Comparison of ENCODE assay signal across 17 cellular contexts in the genomic region with DNA sequence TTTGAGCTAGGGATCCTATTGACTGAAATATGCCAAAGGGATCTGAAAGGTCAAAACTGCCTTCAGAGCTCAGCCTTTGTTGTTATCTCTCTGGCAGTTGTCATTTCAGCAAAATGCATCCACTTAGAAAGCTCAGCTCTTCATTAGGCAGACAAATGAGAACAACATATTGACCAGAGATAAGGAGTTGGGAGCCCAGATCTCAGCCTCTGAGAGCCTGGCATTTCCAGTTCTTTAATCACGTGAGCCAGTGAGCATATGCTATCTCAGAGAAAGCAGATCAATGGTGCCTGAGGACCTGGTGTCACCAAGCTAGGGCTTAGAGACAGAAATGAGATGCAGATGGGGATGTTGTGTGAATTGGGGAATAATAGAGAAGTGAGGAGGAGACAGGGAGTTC.
A peak's percentile ranks its signal among the peaks of the same experiment; 100 is the strongest.
DNase-seq lines count a peak whose midpoint lies in the region; ATAC-seq lines count a peak whose summit lies in the region.
"Had no signal": no experiment of that assay in that cellular context is flagged by ENCODE, and none has a peak within 500 bp of the region (broad histone marks: within the 10 kb centered on the region; RNA-seq: fewer than 3 reads in every experiment).

No MANE protein-coding gene starts in this region.

- no peak for ATAC-seq in natural killer cell treated with Interleukin-12 subunit alpha and Interleukin-12 subunit beta and Interleukin-15 and Interleukin-18, amount 100 ng/mL, for 72 hours
- ATAC-seq in GM18511 (IDR thresholded peaks at IDR 0.05; ENCODE audit: unreplicated experiment): no peak
- no peak for ATAC-seq in activated CD4-positive, CD25-positive, alpha-beta regulatory T cell treated with anti-CD3 and anti-CD28 coated beads, Interleukin-2, amount 50 U/mL, for 24 hours
- ATAC-seq: body of pancreas, left lung had no signal

- no peaks in the 10 kb centered on the region for H3K27me3 Mint-ChIP-seq in activated CD4-positive, alpha-beta T cell treated with anti-CD3 and anti-CD28 coated beads, Interleukin-2, amount 10 ng/mL, durations not matched to agents 24 days and 14 days
- H3K27me3 Mint-ChIP-seq in activated naive CD8-positive, alpha-beta T cell treated with anti-CD3 and anti-CD28 coated beads for 36 hours: no peaks in the 10 kb centered on the region
- no peaks in the 10 kb centered on the region for H3K27me3 Mint-ChIP-seq in natural killer cell treated with Interleukin-12 subunit alpha and Interleukin-12 subunit beta and Interleukin-15 and Interleukin-18, amount 100 ng/mL, for 72 hours

- H3K27ac Mint-ChIP-seq in activated CD4-positive, alpha-beta T cell treated with anti-CD3 and anti-CD28 coated beads, Interleukin-2, amount 10 ng/mL, durations not matched to agents 24 days and 14 days: peak overlapping the region; percentile 99
- peak overlapping the region; percentile 91 for H3K27ac Mint-ChIP-seq in activated naive CD8-positive, alpha-beta T cell treated with anti-CD3 and anti-CD28 coated beads for 36 hours
- peak overlapping the region; percentile 89 to 93 for H3K27ac Mint-ChIP-seq in natural killer cell treated with Interleukin-12 subunit alpha and Interleukin-12 subunit beta and Interleukin-15 and Interleukin-18, amount 100 ng/mL, for 72 hours

- intact Hi-C loops in activated CD4-positive, alpha-beta T cell treated with anti-CD3 and anti-CD28 coated beads, Interleukin-2, amount 10 ng/mL, durations not matched to agents 24 days and 14 days (cut with micrococcal nuclease): no loop called here

- peaks cover 17% of the 10 kb centered on the region for H3K4me1 Mint-ChIP-seq in activated CD4-positive, alpha-beta T cell treated with anti-CD3 and anti-CD28 coated beads, Interleukin-2, amount 10 ng/mL, durations not matched to agents 24 days and 14 days
- H3K4me1 Mint-ChIP-seq in activated naive CD8-positive, alpha-beta T cell treated with anti-CD3 and anti-CD28 coated beads for 36 hours: peaks cover 8% of the 10 kb centered on the region
- peaks cover 86 to 88% of the 10 kb centered on the region in 2 donors for H3K4me1 Mint-ChIP-seq in natural killer cell treated with Interleukin-12 subunit alpha and Interleukin-12 subunit beta and Interleukin-15 and Interleukin-18, amount 100 ng/mL, for 72 hours (ENCODE audit: low read depth in 2 of 2)

- DNase-seq in activated CD4-positive, alpha-beta T cell treated with anti-CD3 and anti-CD28 coated beads, Interleukin-2, amount 10 ng/mL, durations not matched to agents 24 days and 14 days: no peak
- no peak for DNase-seq in activated CD4-positive, alpha-beta T cell treated with anti-CD3 and anti-CD28 coated beads, Interleukin-2, amount 50 U/mL, for 1 hour
- peak; percentile 92 for DNase-seq in NCI-H524 treated with DMSO at 0.1 percent for 48 hours (lab: John Stamatoyannopoulos, UW)
- no peak for DNase-seq in activated naive CD8-positive, alpha-beta T cell treated with anti-CD3 and anti-CD28 coated beads for 36 hours
- DNase-seq in natural killer cell treated with Interleukin-12 subunit alpha and Interleukin-12 subunit beta and Interleukin-15 and Interleukin-18, amount 100 ng/mL, for 72 hours (ENCODE audit: low spot score): no peak
- DNase-seq in foreskin melanocyte: no peak
- DNase-seq: body of pancreas; Calu3; effector CD4-positive, alpha-beta T cell; GF-D8; left lung; SJCRH30; stimulated activated CD4-positive, alpha-beta T cell treated with anti-CD3 and anti-CD28 coated beads, Interleukin-2, amount 100 ng/mL, for 24 hours; upper lobe of left lung had no signal

- no peaks in the 10 kb centered on the region for H3K9me3 Mint-ChIP-seq in activated CD4-positive, alpha-beta T cell treated with anti-CD3 and anti-CD28 coated beads, Interleukin-2, amount 10 ng/mL, durations not matched to agents 24 days and 14 days
- H3K9me3 Mint-ChIP-seq in activated naive CD8-positive, alpha-beta T cell treated with anti-CD3 and anti-CD28 coated beads for 36 hours: no peaks in the 10 kb centered on the region
- no peaks in the 10 kb centered on the region for H3K9me3 Mint-ChIP-seq in natural killer cell treated with Interleukin-12 subunit alpha and Interleukin-12 subunit beta and Interleukin-15 and Interleukin-18, amount 100 ng/mL, for 72 hours
- H3K9me3 Mint-ChIP-seq: nephron had no signal

- peaks cover 77% of the 10 kb centered on the region for H3K36me3 Mint-ChIP-seq in activated CD4-positive, alpha-beta T cell treated with anti-CD3 and anti-CD28 coated beads, Interleukin-2, amount 10 ng/mL, durations not matched to agents 24 days and 14 days (ENCODE audit: low read depth)
- peaks cover 46% of the 10 kb centered on the region for H3K36me3 Mint-ChIP-seq in activated naive CD8-positive, alpha-beta T cell treated with anti-CD3 and anti-CD28 coated beads for 36 hours
- no peaks in the 10 kb centered on the region for H3K36me3 Mint-ChIP-seq in natural killer cell treated with Interleukin-12 subunit alpha and Interleukin-12 subunit beta and Interleukin-15 and Interleukin-18, amount 100 ng/mL, for 72 hours

- peak overlapping the region; percentile 87 for H3K4me3 Mint-ChIP-seq in activated CD4-positive, alpha-beta T cell treated with anti-CD3 and anti-CD28 coated beads, Interleukin-2, amount 10 ng/mL, durations not matched to agents 24 days and 14 days
- H3K4me3 Mint-ChIP-seq in activated naive CD8-positive, alpha-beta T cell treated with anti-CD3 and anti-CD28 coated beads for 36 hours: peak overlapping the region; percentile 86
- peak overlapping the region; percentile 73 for H3K4me3 Mint-ChIP-seq in natural killer cell treated with Interleukin-12 subunit alpha and Interleukin-12 subunit beta and Interleukin-15 and Interleukin-18, amount 100 ng/mL, for 72 hours
- H3K4me3 Mint-ChIP-seq: nephron had no signal
